1 cellular context compared by ENCODE assay signal in genomic region chr4:95289028-95289634, GRCh38.
A peak's percentile ranks its signal among the peaks of the same experiment; 100 is the strongest.
TF ChIP-seq lines count a peak whose summit lies in the region.

No MANE protein-coding gene starts in this region.

TF ChIP-seq in K562, 482 proteins besides CTCF, POLR2A, EP300 and RAD21 (continued from another document and continues in another):
- TF ChIP-seq, protein P1, sequence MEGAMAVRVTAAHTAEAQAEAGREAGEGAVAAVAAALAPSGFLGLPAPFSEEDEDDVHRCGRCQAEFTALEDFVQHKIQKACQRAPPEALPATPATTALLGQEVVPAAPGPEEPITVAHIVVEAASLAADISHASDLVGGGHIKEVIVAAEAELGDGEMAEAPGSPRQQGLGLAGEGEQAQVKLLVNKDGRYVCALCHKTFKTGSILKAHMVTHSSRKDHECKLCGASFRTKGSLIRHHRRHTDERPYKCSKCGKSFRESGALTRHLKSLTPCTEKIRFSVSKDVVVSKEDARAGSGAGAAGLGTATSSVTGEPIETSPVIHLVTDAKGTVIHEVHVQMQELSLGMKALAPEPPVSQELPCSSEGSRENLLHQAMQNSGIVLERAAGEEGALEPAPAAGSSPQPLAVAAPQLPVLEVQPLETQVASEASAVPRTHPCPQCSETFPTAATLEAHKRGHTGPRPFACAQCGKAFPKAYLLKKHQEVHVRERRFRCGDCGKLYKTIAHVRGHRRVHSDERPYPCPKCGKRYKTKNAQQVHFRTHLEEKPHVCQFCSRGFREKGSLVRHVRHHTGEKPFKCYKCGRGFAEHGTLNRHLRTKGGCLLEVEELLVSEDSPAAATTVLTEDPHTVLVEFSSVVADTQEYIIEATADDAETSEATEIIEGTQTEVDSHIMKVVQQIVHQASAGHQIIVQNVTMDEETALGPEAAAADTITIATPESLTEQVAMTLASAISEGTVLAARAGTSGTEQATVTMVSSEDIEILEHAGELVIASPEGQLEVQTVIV (CRISPR knock-in tag; IDR thresholded peaks at IDR 0.05; ENCODE audit: borderline replicate concordance) = no peak
- peak; percentile 88 for TF ChIP-seq SOX6 (IDR thresholded peaks at IDR 0.05)
- TF ChIP-seq SMARCE1 (IDR thresholded peaks at IDR 0.05) = peak; percentile 96
- peak; percentile 85 for TF ChIP-seq PHB2 (IDR thresholded peaks at IDR 0.05; ENCODE audit: low read depth)
- no peak for TF ChIP-seq HNRNPH1 (optimal IDR thresholded peaks at IDR 0.05; ENCODE audit: low read depth, low read length)
- TF ChIP-seq, protein P2, sequence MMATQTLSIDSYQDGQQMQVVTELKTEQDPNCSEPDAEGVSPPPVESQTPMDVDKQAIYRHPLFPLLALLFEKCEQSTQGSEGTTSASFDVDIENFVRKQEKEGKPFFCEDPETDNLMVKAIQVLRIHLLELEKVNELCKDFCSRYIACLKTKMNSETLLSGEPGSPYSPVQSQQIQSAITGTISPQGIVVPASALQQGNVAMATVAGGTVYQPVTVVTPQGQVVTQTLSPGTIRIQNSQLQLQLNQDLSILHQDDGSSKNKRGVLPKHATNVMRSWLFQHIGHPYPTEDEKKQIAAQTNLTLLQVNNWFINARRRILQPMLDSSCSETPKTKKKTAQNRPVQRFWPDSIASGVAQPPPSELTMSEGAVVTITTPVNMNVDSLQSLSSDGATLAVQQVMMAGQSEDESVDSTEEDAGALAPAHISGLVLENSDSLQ (IDR thresholded peaks at IDR 0.05) = peak; percentile 18; the same call in 1 of the 2 replicates
- peak; percentile 98 for TF ChIP-seq SMARCC2 (IDR thresholded peaks at IDR 0.05; ENCODE audit: low read depth)
- peak; percentile 82 for TF ChIP-seq NEUROD1 (IDR thresholded peaks at IDR 0.05; ENCODE audit: borderline replicate concordance, low read depth, low read length, partially characterized antibody)
- TF ChIP-seq NFIC (IDR thresholded peaks at IDR 0.05) = peak; percentile 86
- TF ChIP-seq KLF10 (CRISPR knock-in tag; IDR thresholded peaks at IDR 0.05) = no peak
- peak; percentile 58; the same call in 1 of the 2 replicates for TF ChIP-seq CREM (IDR thresholded peaks at IDR 0.05; ENCODE audit: low read depth)
- peak; percentile 95 for TF ChIP-seq STAT5A (IDR thresholded peaks at IDR 0.05; ENCODE audit: borderline replicate concordance, low read length)
- TF ChIP-seq, protein P3, sequence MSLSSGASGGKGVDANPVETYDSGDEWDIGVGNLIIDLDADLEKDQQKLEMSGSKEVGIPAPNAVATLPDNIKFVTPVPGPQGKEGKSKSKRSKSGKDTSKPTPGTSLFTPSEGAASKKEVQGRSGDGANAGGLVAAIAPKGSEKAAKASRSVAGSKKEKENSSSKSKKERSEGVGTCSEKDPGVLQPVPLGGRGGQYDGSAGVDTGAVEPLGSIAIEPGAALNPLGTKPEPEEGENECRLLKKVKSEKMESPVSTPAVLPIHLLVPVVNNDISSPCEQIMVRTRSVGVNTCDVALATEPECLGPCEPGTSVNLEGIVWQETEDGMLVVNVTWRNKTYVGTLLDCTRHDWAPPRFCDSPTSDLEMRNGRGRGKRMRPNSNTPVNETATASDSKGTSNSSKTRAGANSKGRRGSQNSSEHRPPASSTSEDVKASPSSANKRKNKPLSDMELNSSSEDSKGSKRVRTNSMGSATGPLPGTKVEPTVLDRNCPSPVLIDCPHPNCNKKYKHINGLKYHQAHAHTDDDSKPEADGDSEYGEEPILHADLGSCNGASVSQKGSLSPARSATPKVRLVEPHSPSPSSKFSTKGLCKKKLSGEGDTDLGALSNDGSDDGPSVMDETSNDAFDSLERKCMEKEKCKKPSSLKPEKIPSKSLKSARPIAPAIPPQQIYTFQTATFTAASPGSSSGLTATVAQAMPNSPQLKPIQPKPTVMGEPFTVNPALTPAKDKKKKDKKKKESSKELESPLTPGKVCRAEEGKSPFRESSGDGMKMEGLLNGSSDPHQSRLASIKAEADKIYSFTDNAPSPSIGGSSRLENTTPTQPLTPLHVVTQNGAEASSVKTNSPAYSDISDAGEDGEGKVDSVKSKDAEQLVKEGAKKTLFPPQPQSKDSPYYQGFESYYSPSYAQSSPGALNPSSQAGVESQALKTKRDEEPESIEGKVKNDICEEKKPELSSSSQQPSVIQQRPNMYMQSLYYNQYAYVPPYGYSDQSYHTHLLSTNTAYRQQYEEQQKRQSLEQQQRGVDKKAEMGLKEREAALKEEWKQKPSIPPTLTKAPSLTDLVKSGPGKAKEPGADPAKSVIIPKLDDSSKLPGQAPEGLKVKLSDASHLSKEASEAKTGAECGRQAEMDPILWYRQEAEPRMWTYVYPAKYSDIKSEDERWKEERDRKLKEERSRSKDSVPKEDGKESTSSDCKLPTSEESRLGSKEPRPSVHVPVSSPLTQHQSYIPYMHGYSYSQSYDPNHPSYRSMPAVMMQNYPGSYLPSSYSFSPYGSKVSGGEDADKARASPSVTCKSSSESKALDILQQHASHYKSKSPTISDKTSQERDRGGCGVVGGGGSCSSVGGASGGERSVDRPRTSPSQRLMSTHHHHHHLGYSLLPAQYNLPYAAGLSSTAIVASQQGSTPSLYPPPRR (CRISPR knock-in tag; IDR thresholded peaks at IDR 0.05; ENCODE audit: borderline replicate concordance) = no peak
- TF ChIP-seq, protein P4, sequence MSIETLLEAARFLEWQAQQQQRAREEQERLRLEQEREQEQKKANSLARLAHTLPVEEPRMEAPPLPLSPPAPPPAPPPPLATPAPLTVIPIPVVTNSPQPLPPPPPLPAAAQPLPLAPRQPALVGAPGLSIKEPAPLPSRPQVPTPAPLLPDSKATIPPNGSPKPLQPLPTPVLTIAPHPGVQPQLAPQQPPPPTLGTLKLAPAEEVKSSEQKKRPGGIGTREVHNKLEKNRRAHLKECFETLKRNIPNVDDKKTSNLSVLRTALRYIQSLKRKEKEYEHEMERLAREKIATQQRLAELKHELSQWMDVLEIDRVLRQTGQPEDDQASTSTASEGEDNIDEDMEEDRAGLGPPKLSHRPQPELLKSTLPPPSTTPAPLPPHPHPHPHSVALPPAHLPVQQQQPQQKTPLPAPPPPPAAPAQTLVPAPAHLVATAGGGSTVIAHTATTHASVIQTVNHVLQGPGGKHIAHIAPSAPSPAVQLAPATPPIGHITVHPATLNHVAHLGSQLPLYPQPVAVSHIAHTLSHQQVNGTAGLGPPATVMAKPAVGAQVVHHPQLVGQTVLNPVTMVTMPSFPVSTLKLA (conservative IDR thresholded peaks at IDR 0.05) = peak in 1 of 2 experiments; percentile 43; a peak in 1 of 4 replicates
- peak; percentile 49 for TF ChIP-seq TAF9B (IDR thresholded peaks at IDR 0.05; ENCODE audit: partially characterized antibody)
- peak; percentile 96 for TF ChIP-seq FOXA1 (IDR thresholded peaks at IDR 0.05; ENCODE audit: borderline replicate concordance)
- TF ChIP-seq GATAD2B (IDR thresholded peaks at IDR 0.05; ENCODE audit: borderline replicate concordance) = peak; percentile 78; the same call in 1 of the 2 replicates
- TF ChIP-seq RCOR1 (IDR thresholded peaks at IDR 0.05; ENCODE audit: borderline replicate concordance in 1 of 2, low read depth in 2 of 2, low read length in 2 of 2) = peak; percentile 62 to 92; a peak in 3 of 4 replicates
- TF ChIP-seq CBFA2T3 (IDR thresholded peaks at IDR 0.05) = peak; percentile 98
- TF ChIP-seq TAF15 (IDR thresholded peaks at IDR 0.05; ENCODE audit: low read depth, low read length) = no peak
- TF ChIP-seq ZNF589 (CRISPR knock-in tag; IDR thresholded peaks at IDR 0.05; ENCODE audit: low read depth) = peak; percentile 81
- TF ChIP-seq, protein P5, sequence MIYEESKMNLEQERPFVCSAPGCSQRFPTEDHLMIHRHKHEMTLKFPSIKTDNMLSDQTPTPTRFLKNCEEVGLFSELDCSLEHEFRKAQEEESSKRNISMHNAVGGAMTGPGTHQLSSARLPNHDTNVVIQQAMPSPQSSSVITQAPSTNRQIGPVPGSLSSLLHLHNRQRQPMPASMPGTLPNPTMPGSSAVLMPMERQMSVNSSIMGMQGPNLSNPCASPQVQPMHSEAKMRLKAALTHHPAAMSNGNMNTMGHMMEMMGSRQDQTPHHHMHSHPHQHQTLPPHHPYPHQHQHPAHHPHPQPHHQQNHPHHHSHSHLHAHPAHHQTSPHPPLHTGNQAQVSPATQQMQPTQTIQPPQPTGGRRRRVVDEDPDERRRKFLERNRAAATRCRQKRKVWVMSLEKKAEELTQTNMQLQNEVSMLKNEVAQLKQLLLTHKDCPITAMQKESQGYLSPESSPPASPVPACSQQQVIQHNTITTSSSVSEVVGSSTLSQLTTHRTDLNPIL (CRISPR knock-in tag; IDR thresholded peaks at IDR 0.05) = no peak
- peak; percentile 62 for TF ChIP-seq HMGN3 (IDR thresholded peaks at IDR 0.05; ENCODE audit: borderline replicate concordance, extremely low read depth, insufficient read length, low read depth, low read length)
- TF ChIP-seq GATA2 (CRISPR knock-in tag; IDR thresholded peaks at IDR 0.05) = peak; percentile 91
- TF ChIP-seq TBL1XR1 (IDR thresholded peaks at IDR 0.05; ENCODE audit: low read length in 2 of 2) = peak in 1 of 2 experiments; percentile 86; a peak in 1 of 4 replicates
- TF ChIP-seq ZNF695 (CRISPR knock-in tag; IDR thresholded peaks at IDR 0.05) = no peak
- TF ChIP-seq TRIM24 (IDR thresholded peaks at IDR 0.05) = peak; percentile 92 to 93
- TF ChIP-seq, protein P6, sequence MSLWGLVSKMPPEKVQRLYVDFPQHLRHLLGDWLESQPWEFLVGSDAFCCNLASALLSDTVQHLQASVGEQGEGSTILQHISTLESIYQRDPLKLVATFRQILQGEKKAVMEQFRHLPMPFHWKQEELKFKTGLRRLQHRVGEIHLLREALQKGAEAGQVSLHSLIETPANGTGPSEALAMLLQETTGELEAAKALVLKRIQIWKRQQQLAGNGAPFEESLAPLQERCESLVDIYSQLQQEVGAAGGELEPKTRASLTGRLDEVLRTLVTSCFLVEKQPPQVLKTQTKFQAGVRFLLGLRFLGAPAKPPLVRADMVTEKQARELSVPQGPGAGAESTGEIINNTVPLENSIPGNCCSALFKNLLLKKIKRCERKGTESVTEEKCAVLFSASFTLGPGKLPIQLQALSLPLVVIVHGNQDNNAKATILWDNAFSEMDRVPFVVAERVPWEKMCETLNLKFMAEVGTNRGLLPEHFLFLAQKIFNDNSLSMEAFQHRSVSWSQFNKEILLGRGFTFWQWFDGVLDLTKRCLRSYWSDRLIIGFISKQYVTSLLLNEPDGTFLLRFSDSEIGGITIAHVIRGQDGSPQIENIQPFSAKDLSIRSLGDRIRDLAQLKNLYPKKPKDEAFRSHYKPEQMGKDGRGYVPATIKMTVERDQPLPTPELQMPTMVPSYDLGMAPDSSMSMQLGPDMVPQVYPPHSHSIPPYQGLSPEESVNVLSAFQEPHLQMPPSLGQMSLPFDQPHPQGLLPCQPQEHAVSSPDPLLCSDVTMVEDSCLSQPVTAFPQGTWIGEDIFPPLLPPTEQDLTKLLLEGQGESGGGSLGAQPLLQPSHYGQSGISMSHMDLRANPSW (CRISPR knock-in tag; IDR thresholded peaks at IDR 0.05) = no peak
- TF ChIP-seq ATF7 (IDR thresholded peaks at IDR 0.05) = peak; percentile 38; the same call in 1 of the 2 replicates
- TF ChIP-seq ZNF274 (IDR thresholded peaks at IDR 0.05; ENCODE audit: borderline replicate concordance, low read depth, low read length) = no peak; the same call in 1 of the 2 replicates
- TF ChIP-seq, protein P7, sequence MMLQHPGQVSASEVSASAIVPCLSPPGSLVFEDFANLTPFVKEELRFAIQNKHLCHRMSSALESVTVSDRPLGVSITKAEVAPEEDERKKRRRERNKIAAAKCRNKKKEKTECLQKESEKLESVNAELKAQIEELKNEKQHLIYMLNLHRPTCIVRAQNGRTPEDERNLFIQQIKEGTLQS (IDR thresholded peaks at IDR 0.05) = peak; percentile 71
- TF ChIP-seq, protein P7 (CRISPR knock-in tag; conservative IDR thresholded peaks at IDR 0.05) = 0 out of 2 replicates have a peak, but pooled peaks have one; percentile 40
- peak; percentile 34 to 43; a peak in 1 of 4 replicates for TF ChIP-seq FOXK2 (conservative IDR thresholded peaks at IDR 0.05 in 1 of 2, IDR thresholded peaks at IDR 0.05 in 1 of 2; ENCODE audit: low read depth in 2 of 2)
- peak in 1 of 2 experiments; percentile 94; a peak in 2 of 4 replicates for TF ChIP-seq ZMIZ1 (IDR thresholded peaks at IDR 0.05; ENCODE audit: low read depth in 2 of 2, low read length in 2 of 2)
- TF ChIP-seq NONO (IDR thresholded peaks at IDR 0.05; ENCODE audit: low read depth in 2 of 2, low read length in 1 of 2) = 0 out of 4 replicates have a peak, but pooled peaks of 1 of the 2 experiments have one; percentile 56
- TF ChIP-seq ZNF766 (CRISPR knock-in tag; conservative IDR thresholded peaks at IDR 0.05) = 0 out of 2 replicates have a peak, but pooled peaks have one; percentile 13
- peak; percentile 76 for TF ChIP-seq RNF2 (IDR thresholded peaks at IDR 0.05)
- TF ChIP-seq TAL1 (IDR thresholded peaks at IDR 0.05) = peak; percentile 97
- TF ChIP-seq POLR2AphosphoS5 (IDR thresholded peaks at IDR 0.05; ENCODE audit: control insufficient read depth, insufficient read depth, low read depth, low read length) = peak; percentile 97
- TF ChIP-seq ZNF584 (CRISPR knock-in tag; IDR thresholded peaks at IDR 0.05; ENCODE audit: low read depth) = peak; percentile 75; the same call in 1 of the 2 replicates
- TF ChIP-seq ZNF644 (tag; IDR thresholded peaks at IDR 0.05; ENCODE audit: low read depth) = peak; percentile 62; the same call in 1 of the 2 replicates
- TF ChIP-seq JUN (IDR thresholded peaks at IDR 0.05; ENCODE audit: borderline replicate concordance, low read depth, low read length) = peak; percentile 87
- no peak for TF ChIP-seq JUN (CRISPR knock-in tag; IDR thresholded peaks at IDR 0.05; ENCODE audit: borderline replicate concordance)
